ENCODE assay signal across 2 cellular contexts in the genomic region with DNA sequence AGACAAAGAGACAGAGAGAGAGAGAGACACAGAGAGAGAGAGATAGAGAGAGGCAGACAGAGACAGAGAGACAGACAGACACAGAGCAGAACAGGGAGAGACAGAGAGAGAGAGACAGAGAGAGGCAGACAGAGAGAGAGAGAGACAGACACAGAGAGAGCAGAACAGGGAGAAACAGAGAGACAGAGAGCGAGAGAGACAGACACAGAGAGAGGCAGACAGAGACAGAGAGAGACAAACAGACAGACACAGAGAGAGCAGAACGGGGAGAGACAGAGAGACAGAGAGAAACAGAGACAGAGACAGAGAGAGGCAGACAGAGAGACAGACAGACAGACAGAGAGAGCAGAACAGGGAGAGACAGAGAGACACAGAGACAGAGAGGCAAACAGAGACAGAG. TPM values are rescaled to one million over a fixed set of nuclear protein-coding genes. Genes with fewer than 3 reads are reported as not detected.
"Had no signal": no experiment of that assay in that cellular context is flagged by ENCODE, and none has a peak within 500 bp of the region (broad histone marks: within the 10 kb centered on the region; RNA-seq: fewer than 3 reads in every experiment).

No MANE protein-coding gene starts in this region.

RNA-seq across cellular contexts. Expression of a gene that starts 54.9 kb away (rescaled TPM):
- total RNA-seq: activated naive CD4-positive, alpha-beta T cell treated with anti-CD3 and anti-CD28 coated beads for 36 hours; ascending aorta had no signal
